ENCODE assay signal across 10 cellular contexts in the genomic region with DNA sequence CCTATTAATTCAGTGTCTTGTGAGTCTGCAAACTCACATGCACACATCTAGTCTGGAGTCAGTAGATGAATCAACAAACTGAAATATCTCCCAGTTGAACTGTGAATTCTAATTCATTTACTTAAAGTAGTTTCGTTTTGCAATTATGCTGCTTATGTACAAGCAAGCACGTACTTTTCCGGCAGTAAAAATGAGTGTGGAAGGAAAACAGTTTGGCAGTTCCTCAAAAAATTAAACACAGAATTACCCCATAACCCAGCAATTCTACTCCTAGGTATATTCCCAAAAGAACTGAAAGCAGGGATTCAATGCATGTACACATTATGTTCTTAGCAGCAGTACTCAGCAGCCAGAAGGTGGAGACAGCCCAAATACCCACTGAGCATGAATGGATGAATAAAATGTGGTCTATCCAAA. TPM values are rescaled to one million over a fixed set of nuclear protein-coding genes. Genes with fewer than 3 reads are reported as not detected.
DNase-seq lines count a peak whose midpoint lies in the region; ATAC-seq and TF ChIP-seq lines count a peak whose summit lies in the region.
"Had no signal": no experiment of that assay in that cellular context is flagged by ENCODE, and none has a peak within 500 bp of the region (broad histone marks: within the 10 kb centered on the region; RNA-seq: fewer than 3 reads in every experiment).

No MANE protein-coding gene starts in this region.

- TF ChIP-seq CTCF in fibroblast of villous mesenchyme (IDR thresholded peaks at IDR 0.05; ENCODE audit: insufficient read depth, low read depth, low read length) (peak; percentile 33), adrenal gland (IDR thresholded peaks at IDR 0.05) (no peak)

- H3K4me1 ChIP-seq in adrenal gland (replicated peaks in 1 of 2), result peaks cover 14 to 64% of the 10 kb centered on the region in 2 donors

- WGBS in adrenal gland, 4 donors, result 29 to 38% (median 33%) methylated on average over 3 of the region's 3 CpGs

- H3K9me3 ChIP-seq in adrenal gland (replicated peaks in 1 of 3), result no peaks in the 10 kb centered on the region

- H3K4me3 ChIP-seq in fibroblast of villous mesenchyme (ENCODE audit: low read depth, low read length), result peak overlapping the region; percentile 19
- no peak overlapping the region for H3K4me3 ChIP-seq in adrenal gland

- no peaks in the 10 kb centered on the region for H3K9me3 Mint-ChIP-seq in activated CD4-positive, alpha-beta T cell treated with anti-CD3 and anti-CD28 coated beads, Interleukin-2, amount 10 ng/mL, durations not matched to agents 7 days and 5 days
- H3K9me3 Mint-ChIP-seq in T-cell, result no peaks in the 10 kb centered on the region
- H3K9me3 Mint-ChIP-seq in stimulated activated naive B cell treated with anti-CD40 and anti-IgM and Interleukin-4, amounts not matched to agents 10 μg/mL and 1 μg/mL and 100 μg/mL, for 72 hours, result no peaks in the 10 kb centered on the region

- no peak for DNase-seq in activated CD4-positive, alpha-beta T cell treated with anti-CD3 and anti-CD28 coated beads, Interleukin-2, amount 10 ng/mL, durations not matched to agents 7 days and 5 days
- DNase-seq in activated CD4-positive, alpha-beta T cell treated with anti-CD3 and anti-CD28 coated beads for 4 hours, result no peak
- DNase-seq in T-cell (no peak), fibroblast of villous mesenchyme (ENCODE audit: low read depth) (peak; percentile 83), adrenal gland (no peak)
- DNase-seq in stimulated activated naive B cell treated with anti-CD40 and anti-IgM and Interleukin-4, amounts not matched to agents 10 μg/mL and 1 μg/mL and 100 μg/mL, for 72 hours, result no peak
- no peak for DNase-seq in activated effector memory CD4-positive, alpha-beta T cell treated with Interleukin-2 at 50 U/mL for 16 hours
- no peak for DNase-seq in stimulated activated naive CD4-positive, alpha-beta T cell (lab: John Stamatoyannopoulos, UW)
- DNase-seq: AML-193, cortex of kidney had no signal

- peak overlapping the region; percentile 62 for H3K4me3 Mint-ChIP-seq in activated CD4-positive, alpha-beta T cell treated with anti-CD3 and anti-CD28 coated beads, Interleukin-2, amount 10 ng/mL, durations not matched to agents 7 days and 5 days
- peak overlapping the region in 2 of 3 donors; percentile 28 to 48 for H3K4me3 Mint-ChIP-seq in T-cell
- H3K4me3 Mint-ChIP-seq in stimulated activated naive B cell treated with anti-CD40 and anti-IgM and Interleukin-4, amounts not matched to agents 10 μg/mL and 1 μg/mL and 100 μg/mL, for 72 hours, result peak overlapping the region; percentile 47 to 50

- POLR2A ChIA-PET in activated CD4-positive, alpha-beta T cell treated with anti-CD3 and anti-CD28 coated beads, Interleukin-2, amount 10 ng/mL, durations not matched to agents 7 days and 5 days (lab: Charles Lee), result no interaction called here
- POLR2A ChIA-PET in T-cell (lab: Charles Lee), result no interaction called here

- ATAC-seq in T-cell (replicated peaks in 1 of 4), result no peak
- ATAC-seq in stimulated activated naive B cell treated with anti-CD40 and anti-IgM and Interleukin-4, amounts not matched to agents 10 μg/mL and 1 μg/mL and 100 μg/mL, for 72 hours (replicated peaks), result peak; percentile 24 to 27

- TF ChIP-seq POLR2A in adrenal gland (IDR thresholded peaks at IDR 0.05), result no peak

- H3K27ac ChIP-seq in adrenal gland, result peak overlapping the region in 2 of 5 donors; percentile 31 to 61

- H3K36me3 ChIP-seq in adrenal gland (replicated peaks in 1 of 2), result no peaks in the 10 kb centered on the region

- H3K36me3 Mint-ChIP-seq in activated CD4-positive, alpha-beta T cell treated with anti-CD3 and anti-CD28 coated beads, Interleukin-2, amount 10 ng/mL, durations not matched to agents 7 days and 5 days (ENCODE audit: low read depth), result peaks cover 14% of the 10 kb centered on the region
- peaks cover 8% of the 10 kb centered on the region for H3K36me3 Mint-ChIP-seq in T-cell
- peaks cover 14 to 22% of the 10 kb centered on the region in 2 donors for H3K36me3 Mint-ChIP-seq in stimulated activated naive B cell treated with anti-CD40 and anti-IgM and Interleukin-4, amounts not matched to agents 10 μg/mL and 1 μg/mL and 100 μg/mL, for 72 hours

- peak overlapping the region; percentile 55 for H3K27ac Mint-ChIP-seq in activated CD4-positive, alpha-beta T cell treated with anti-CD3 and anti-CD28 coated beads, Interleukin-2, amount 10 ng/mL, durations not matched to agents 7 days and 5 days
- peak overlapping the region; percentile 63 to 73 for H3K27ac Mint-ChIP-seq in T-cell
- peak overlapping the region; percentile 60 for H3K27ac Mint-ChIP-seq in stimulated activated naive B cell treated with anti-CD40 and anti-IgM and Interleukin-4, amounts not matched to agents 10 μg/mL and 1 μg/mL and 100 μg/mL, for 72 hours

- H3K4me1 Mint-ChIP-seq in activated CD4-positive, alpha-beta T cell treated with anti-CD3 and anti-CD28 coated beads, Interleukin-2, amount 10 ng/mL, durations not matched to agents 7 days and 5 days, result peaks cover 35% of the 10 kb centered on the region
- H3K4me1 Mint-ChIP-seq in T-cell, result peaks cover 61 to 62% (median 62%) of the 10 kb centered on the region in 3 donors
- peaks cover 38 to 56% of the 10 kb centered on the region in 2 donors for H3K4me1 Mint-ChIP-seq in stimulated activated naive B cell treated with anti-CD40 and anti-IgM and Interleukin-4, amounts not matched to agents 10 μg/mL and 1 μg/mL and 100 μg/mL, for 72 hours

- intact Hi-C loops in adrenal gland (cut with DNase I), result no loop called here

- H3K27me3 ChIP-seq in adrenal gland, result no peaks in the 10 kb centered on the region

- H3K27me3 Mint-ChIP-seq in activated CD4-positive, alpha-beta T cell treated with anti-CD3 and anti-CD28 coated beads, Interleukin-2, amount 10 ng/mL, durations not matched to agents 7 days and 5 days, result no peaks in the 10 kb centered on the region
- no peaks in the 10 kb centered on the region for H3K27me3 Mint-ChIP-seq in T-cell
- no peaks in the 10 kb centered on the region for H3K27me3 Mint-ChIP-seq in stimulated activated naive B cell treated with anti-CD40 and anti-IgM and Interleukin-4, amounts not matched to agents 10 μg/mL and 1 μg/mL and 100 μg/mL, for 72 hours

- CTCF ChIA-PET in activated CD4-positive, alpha-beta T cell treated with anti-CD3 and anti-CD28 coated beads, Interleukin-2, amount 10 ng/mL, durations not matched to agents 7 days and 5 days (lab: Charles Lee), result interaction anchor here (1.1 kb wide), 1 partner anchor 35 kb away, joined by 3 read pairs; no protein-coding TSS in a partner anchor
- CTCF ChIA-PET in T-cell (lab: Charles Lee), result no interaction called here

RNA-seq across cellular contexts. Expression of gene GNB1, which starts 49.3 kb away (rescaled TPM):
- 100 to 1,000 TPM; 368 to 454 TPM for total RNA-seq in activated CD4-positive, alpha-beta T cell treated with anti-CD3 and anti-CD28 coated beads, Interleukin-2, amount 10 ng/mL, durations not matched to agents 7 days and 5 days
- 100 to 1,000 TPM; 208 to 295 (median 261) TPM for total RNA-seq in T-cell
- 107 and 124 TPM in 2 replicates for total RNA-seq in fibroblast of villous mesenchyme
- total RNA-seq in adrenal gland, result 100 to 1,000 TPM; 108 to 331 (median 232) TPM
- polyA plus RNA-seq in adrenal gland, result 100 to 1,000 TPM in 1 of 3 donors, 10 to 100 TPM in 2; 81.7 to 482 (median 84.8) TPM

Comparison
In these comparisons a context has a peak if more than half of its experiments do, and no peak if none do; other contexts are left out.
1. ATAC-seq: peak in stimulated activated naive B cell treated with anti-CD40 and anti-IgM and Interleukin-4, amounts not matched to agents 10 μg/mL and 1 μg/mL and 100 μg/mL, for 72 hours (2 of 2); none in T-cell (0 of 4).
2. Peak in every context shown above with its lines, with median percentiles within 50 percentile points of each other: H3K27ac Mint-ChIP-seq and H3K4me3 Mint-ChIP-seq.